ENCODE assay signal across 8 cellular contexts in the genomic region with DNA sequence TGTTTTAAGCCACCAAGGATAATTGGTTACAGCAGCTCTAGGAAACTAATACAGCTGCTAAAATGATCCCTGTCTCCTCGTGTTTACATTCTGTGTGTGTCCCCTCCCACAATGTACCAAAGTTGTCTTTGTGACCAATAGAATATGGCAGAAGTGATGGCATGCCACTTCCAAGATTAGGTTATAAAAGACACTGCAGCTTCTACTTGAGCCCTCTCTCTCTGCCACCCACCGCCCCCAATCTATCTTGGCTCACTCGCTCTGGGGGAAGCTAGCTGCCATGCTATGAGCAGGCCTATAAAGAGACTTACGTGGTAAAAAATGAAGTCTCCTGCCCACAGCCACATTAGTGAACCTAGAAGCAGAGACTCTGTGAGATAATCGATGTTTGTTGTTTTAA. TPM values are rescaled to one million over a fixed set of nuclear protein-coding genes. Genes with fewer than 3 reads are reported as not detected.
"Had no signal": no experiment of that assay in that cellular context is flagged by ENCODE, and none has a peak within 500 bp of the region (broad histone marks: within the 10 kb centered on the region; RNA-seq: fewer than 3 reads in every experiment).

No MANE protein-coding gene starts in this region.

- H3K9ac ChIP-seq: GM23248 had no signal

- H3K27ac ChIP-seq: GM23248 had no signal

- H3K4me3 ChIP-seq: GM23248, K562 had no signal

- DNase-seq: GM23248, GOT3, H7, HCEC 1CT, IMR-90 had no signal

- ATAC-seq: K562 had no signal

RNA-seq across cellular contexts. Expression of a gene that starts 3.5 kb away (rescaled TPM):
- total RNA-seq: GM23248, H4, H7, HT-29, IMR-90, K562 had no signal

RNA-seq across cellular contexts. Expression of a gene that starts 5.3 kb away (rescaled TPM):
- total RNA-seq: GM23248, H4, H7, IMR-90, K562 had no signal

RNA-seq across cellular contexts. Expression of a gene that starts 11.6 kb away (rescaled TPM):
- total RNA-seq: GM23248, H4, H7, HT-29, IMR-90, K562 had no signal

RNA-seq across cellular contexts. Expression of a gene that starts 59.0 kb away (rescaled TPM):
- total RNA-seq: GM23248, H4, H7, HT-29, IMR-90, K562 had no signal
